In genomic region chr12:110059651-110060000, GRCh38 we compare ENCODE assay signal across 11 cellular contexts.
"Had no signal": no experiment of that assay in that cellular context is flagged by ENCODE, and none has a peak within 500 bp of the region (broad histone marks: within the 10 kb centered on the region; RNA-seq: fewer than 3 reads in every experiment).

No MANE protein-coding gene starts in this region.

- H3K4me3 ChIP-seq: coronary artery, gastroesophageal sphincter, SJCRH30, skin epidermis had no signal

- H3K27me3 Mint-ChIP-seq: effector memory CD8-positive, alpha-beta T cell had no signal

- H2AFZ ChIP-seq: parathyroid adenoma had no signal

- H3K27ac ChIP-seq: coronary artery, epithelial cell of prostate, parathyroid adenoma, SJCRH30, skin epidermis had no signal

- H3K4me3 Mint-ChIP-seq: effector memory CD8-positive, alpha-beta T cell; WTC11 had no signal

- DNase-seq: activated naive CD4-positive, alpha-beta T cell; activated T-cell treated with anti-CD3 and anti-CD28 coated beads, Interleukin-2, amount 50 U/mL, for 1 hour; effector memory CD8-positive, alpha-beta T cell; trophoblast cell had no signal

- H3K9me3 Mint-ChIP-seq: effector memory CD8-positive, alpha-beta T cell; WTC11 had no signal

- H3K27me3 ChIP-seq: gastroesophageal sphincter, SJCRH30 had no signal

- H3K79me2 ChIP-seq: parathyroid adenoma had no signal

- H3K36me3 ChIP-seq: gastroesophageal sphincter, SJCRH30 had no signal

- H3K4me1 ChIP-seq: gastroesophageal sphincter, parathyroid adenoma, SJCRH30 had no signal

- H3K36me3 Mint-ChIP-seq: WTC11 had no signal

- H3K27ac Mint-ChIP-seq: effector memory CD8-positive, alpha-beta T cell; WTC11 had no signal

- H3K9ac ChIP-seq: parathyroid adenoma had no signal

- H3K9me3 ChIP-seq: gastroesophageal sphincter, SJCRH30 had no signal

- H3K4me1 Mint-ChIP-seq: WTC11 had no signal
